Comparison of ENCODE assay signal across 1 cellular context in genomic region chr15:74135041-74135565, GRCh38.
TF ChIP-seq lines count a peak whose summit lies in the region.

No MANE protein-coding gene starts in this region.

TF ChIP-seq in H1, 55 proteins besides CTCF, POLR2A, EP300 and RAD21:
- TF ChIP-seq USF2 (IDR thresholded peaks at IDR 0.05; ENCODE audit: low read length), result no peak
- no peak for TF ChIP-seq TCF12 (IDR thresholded peaks at IDR 0.05; ENCODE audit: low read depth, low read length)
- no peak for TF ChIP-seq HDAC2 (IDR thresholded peaks at IDR 0.05; ENCODE audit: borderline replicate concordance in 1 of 2, low read depth in 2 of 2, low read length in 2 of 2)
- no peak for TF ChIP-seq ZNF274 (IDR thresholded peaks at IDR 0.05; ENCODE audit: borderline replicate concordance, extremely low read depth, low read length)
- no peak for TF ChIP-seq NRF1 (IDR thresholded peaks at IDR 0.05; ENCODE audit: low read depth, low read length)
- no peak for TF ChIP-seq CTBP2 (IDR thresholded peaks at IDR 0.05; ENCODE audit: borderline replicate concordance, insufficient read depth, insufficient read length, low read length)
- no peak; the same call in 1 of the 2 replicates for TF ChIP-seq CBX8 (IDR thresholded peaks at IDR 0.05; ENCODE audit: borderline replicate concordance, low read depth, low read length)
- no peak for TF ChIP-seq MAFK (IDR thresholded peaks at IDR 0.05; ENCODE audit: low read depth, low read length)
- TF ChIP-seq SIX5 (IDR thresholded peaks at IDR 0.05; ENCODE audit: low read depth, low read length), result no peak
- no peak for TF ChIP-seq SP4 (IDR thresholded peaks at IDR 0.05; ENCODE audit: low read length)
- TF ChIP-seq YY1 (IDR thresholded peaks at IDR 0.05; ENCODE audit: low read depth, low read length), result no peak
- no peak for TF ChIP-seq EGR1 (IDR thresholded peaks at IDR 0.05; ENCODE audit: borderline replicate concordance, low read depth, low read length)
- TF ChIP-seq RBBP5 (IDR thresholded peaks at IDR 0.05; ENCODE audit: borderline replicate concordance, low read depth, low read length), result no peak
- no peak for TF ChIP-seq SP2 (IDR thresholded peaks at IDR 0.05; ENCODE audit: low read length)
- TF ChIP-seq POLR2AphosphoS5 (IDR thresholded peaks at IDR 0.05; ENCODE audit: low read depth, low read length), result no peak
- no peak for TF ChIP-seq EZH2 (IDR thresholded peaks at IDR 0.05; ENCODE audit: low read depth, low read length, severe bottlenecking)
